8 cellular contexts compared by ENCODE assay signal in genomic region chr5:59562756-59563389, GRCh38.
DNase-seq lines count a peak whose midpoint lies in the region; ATAC-seq, FAIRE-seq and TF ChIP-seq lines count a peak whose summit lies in the region.

No MANE protein-coding gene starts in this region.

- TF ChIP-seq EP300 in tibial nerve (IDR thresholded peaks at IDR 0.05) = no peak

- FAIRE-seq in keratinocyte (lab: Jason Lieb, UNC) = peak; percentile 81

- DNase-seq in EH (ENCODE audit: low read depth) (peak; percentile 2), SW480 (ENCODE audit: low spot score) (peak; percentile 71), keratinocyte (ENCODE audit: low read depth, low spot score) (peak; percentile 66), DMS153 treated with DMSO at 0.1 percent for 48 hours (lab: John Stamatoyannopoulos, UW; ENCODE audit: unreplicated experiment) (no peak), WERI-Rb-1 (no peak), tibial nerve (ENCODE audit: low spot score in 2 of 2) (no peak)

- dilution Hi-C loops in keratinocyte (cut with MboI; ENCODE audit: extremely low pct_ligation_motif_present, low sequenced_read_pairs) = no loop called here

- peaks cover 12% of the 10 kb centered on the region for H3K4me1 ChIP-seq in keratinocyte (ENCODE audit: control insufficient read depth, extremely low read depth, insufficient read depth, low read length)
- peaks cover 0 to 12% (median 0%) of the 10 kb centered on the region in 4 donors for H3K4me1 ChIP-seq in tibial nerve

- TF ChIP-seq POLR2A in tibial nerve (IDR thresholded peaks at IDR 0.05) = no peak

- peaks cover 2% of the 10 kb centered on the region for H3K9me1 ChIP-seq in keratinocyte (ENCODE audit: control insufficient read depth, extremely low read depth, insufficient read depth, low read length)

- no peaks in the 10 kb centered on the region for H4K20me1 ChIP-seq in keratinocyte (ENCODE audit: control insufficient read depth, extremely low read depth, insufficient read depth, low read length)

- H3K27ac ChIP-seq in keratinocyte (ENCODE audit: control insufficient read depth, insufficient read depth, low read length) (no peak overlapping the region), WERI-Rb-1 (no peak overlapping the region), tibial nerve (no peak overlapping the region)

- H3K4me2 ChIP-seq in keratinocyte (ENCODE audit: control insufficient read depth, extremely low read depth, insufficient read depth, low read depth, low read length) = peak overlapping the region; percentile 36

- ATAC-seq in GM19372 (IDR thresholded peaks at IDR 0.05; ENCODE audit: low read depth, unreplicated experiment) (peak; percentile 88), HG03175 (IDR thresholded peaks at IDR 0.05; ENCODE audit: unreplicated experiment) (peak; percentile 96)

- WGBS in tibial nerve, 2 donors = 31 to 33% methylated on average over 3 of the region's 3 CpGs

- H3K27me3 ChIP-seq in keratinocyte (ENCODE audit: control insufficient read depth, extremely low read depth, insufficient read depth, low read length) = no peaks in the 10 kb centered on the region
- H3K27me3 ChIP-seq in WERI-Rb-1 (ENCODE audit: insufficient read depth, low read depth, severe bottlenecking) = no peaks in the 10 kb centered on the region
- H3K27me3 ChIP-seq in tibial nerve = no peaks in the 10 kb centered on the region

- no peak for TF ChIP-seq CTCF in keratinocyte (optimal IDR thresholded peaks at IDR 0.05 in 1 of 3, IDR thresholded peaks at IDR 0.05 in 1 of 3, conservative IDR thresholded peaks at IDR 0.05 in 1 of 3; ENCODE audit: extremely low read depth in 1 of 3, insufficient read depth in 2 of 3, low read length in 3 of 3)
- no peak for TF ChIP-seq CTCF in WERI-Rb-1 (IDR thresholded peaks at IDR 0.05; ENCODE audit: low read depth, low read length)
- no peak for TF ChIP-seq CTCF in tibial nerve (IDR thresholded peaks at IDR 0.05)

- no peak overlapping the region for H2AFZ ChIP-seq in keratinocyte (ENCODE audit: control insufficient read depth, low read length)

- H3K9ac ChIP-seq in keratinocyte (ENCODE audit: control insufficient read depth, extremely low read depth, insufficient read depth, low read length) = no peak overlapping the region

- H3K9me3 ChIP-seq in keratinocyte (ENCODE audit: control insufficient read depth, low read depth, low read length) = no peaks in the 10 kb centered on the region
- no peaks in the 10 kb centered on the region for H3K9me3 ChIP-seq in WERI-Rb-1 (ENCODE audit: severe bottlenecking)
- no peaks in the 10 kb centered on the region for H3K9me3 ChIP-seq in tibial nerve

- no peaks in the 10 kb centered on the region for H3K36me3 ChIP-seq in keratinocyte (ENCODE audit: control insufficient read depth in 2 of 2, extremely low read depth in 1 of 2, insufficient read depth in 2 of 2, low read length in 2 of 2)
- H3K36me3 ChIP-seq in WERI-Rb-1 = no peaks in the 10 kb centered on the region
- no peaks in the 10 kb centered on the region for H3K36me3 ChIP-seq in tibial nerve

- no peaks in the 10 kb centered on the region for H3K79me2 ChIP-seq in keratinocyte (ENCODE audit: control insufficient read depth, insufficient read depth, low read length)

- no peak overlapping the region for H3K4me3 ChIP-seq in keratinocyte (ENCODE audit: control insufficient read depth in 2 of 3, extremely low read depth in 1 of 3, insufficient read depth in 2 of 3, low read depth in 1 of 3, low read length in 3 of 3)
- H3K4me3 ChIP-seq in WERI-Rb-1 (ENCODE audit: low read depth, low read length) = no peak overlapping the region
- H3K4me3 ChIP-seq in tibial nerve = no peak overlapping the region

Comparison
In these comparisons a context has a peak if more than half of its experiments do, and no peak if none do; other contexts are left out.
1. DNase-seq: peak in EH (single experiment), SW480 (single experiment) and keratinocyte (single experiment); none in DMS153 treated with DMSO at 0.1 percent for 48 hours (single experiment), WERI-Rb-1 (single experiment) and tibial nerve (0 of 2).